Comparison of ENCODE assay signal across 1 cellular context in the genomic region with DNA sequence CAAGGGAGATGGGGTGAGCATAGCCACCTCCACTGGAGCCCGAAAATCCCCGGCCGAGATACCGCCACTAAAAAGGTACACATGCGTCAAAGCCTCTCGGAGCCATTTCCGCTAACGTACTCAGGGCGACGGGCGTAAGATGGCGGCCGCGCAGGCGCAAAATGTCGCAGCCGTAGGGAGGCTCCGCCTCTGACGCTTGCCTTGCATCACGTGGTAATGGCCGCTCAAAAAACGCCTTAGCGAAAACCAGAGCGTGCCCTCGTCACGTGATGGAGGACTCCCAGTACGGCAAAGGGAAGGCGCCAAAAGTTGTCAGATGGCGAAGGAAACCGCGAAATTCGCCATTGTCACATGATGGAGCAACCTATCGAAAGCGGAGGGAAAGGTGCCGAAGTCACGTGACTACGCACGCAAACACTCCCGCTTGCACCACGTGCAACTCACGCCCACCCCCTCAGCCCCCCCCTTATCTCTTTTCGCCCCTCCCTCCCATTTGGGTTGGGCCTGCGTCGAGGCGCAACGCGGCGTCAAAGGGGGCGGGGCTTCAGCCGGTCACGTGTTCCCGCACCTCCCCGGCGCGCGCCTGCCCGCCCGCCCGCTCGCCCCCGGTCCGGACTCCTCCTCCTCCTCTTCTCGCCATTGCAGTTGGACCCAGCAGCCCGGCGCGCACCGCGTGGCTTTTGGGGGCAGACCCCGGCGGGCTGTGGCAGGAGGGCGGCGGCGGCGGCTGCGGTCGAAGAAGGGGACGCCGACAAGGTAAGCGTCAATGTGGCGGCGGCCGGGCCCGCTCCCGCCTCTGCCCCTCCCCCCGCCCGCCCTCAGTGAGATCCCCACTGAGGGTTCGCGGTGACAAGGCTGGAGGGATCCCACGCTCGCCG.
A peak's percentile ranks its signal among the peaks of the same experiment; 100 is the strongest.
TF ChIP-seq lines count a peak whose summit lies in the region.

A gene (plus strand): TSS at position 615 of the 878 bp plus-strand sequence. CDS start 16,260 bp downstream, outside the sequence.

TF ChIP-seq in K562, 482 proteins besides CTCF, POLR2A, EP300 and RAD21 (continued from another document and continues in another):
- TF ChIP-seq, protein P1, sequence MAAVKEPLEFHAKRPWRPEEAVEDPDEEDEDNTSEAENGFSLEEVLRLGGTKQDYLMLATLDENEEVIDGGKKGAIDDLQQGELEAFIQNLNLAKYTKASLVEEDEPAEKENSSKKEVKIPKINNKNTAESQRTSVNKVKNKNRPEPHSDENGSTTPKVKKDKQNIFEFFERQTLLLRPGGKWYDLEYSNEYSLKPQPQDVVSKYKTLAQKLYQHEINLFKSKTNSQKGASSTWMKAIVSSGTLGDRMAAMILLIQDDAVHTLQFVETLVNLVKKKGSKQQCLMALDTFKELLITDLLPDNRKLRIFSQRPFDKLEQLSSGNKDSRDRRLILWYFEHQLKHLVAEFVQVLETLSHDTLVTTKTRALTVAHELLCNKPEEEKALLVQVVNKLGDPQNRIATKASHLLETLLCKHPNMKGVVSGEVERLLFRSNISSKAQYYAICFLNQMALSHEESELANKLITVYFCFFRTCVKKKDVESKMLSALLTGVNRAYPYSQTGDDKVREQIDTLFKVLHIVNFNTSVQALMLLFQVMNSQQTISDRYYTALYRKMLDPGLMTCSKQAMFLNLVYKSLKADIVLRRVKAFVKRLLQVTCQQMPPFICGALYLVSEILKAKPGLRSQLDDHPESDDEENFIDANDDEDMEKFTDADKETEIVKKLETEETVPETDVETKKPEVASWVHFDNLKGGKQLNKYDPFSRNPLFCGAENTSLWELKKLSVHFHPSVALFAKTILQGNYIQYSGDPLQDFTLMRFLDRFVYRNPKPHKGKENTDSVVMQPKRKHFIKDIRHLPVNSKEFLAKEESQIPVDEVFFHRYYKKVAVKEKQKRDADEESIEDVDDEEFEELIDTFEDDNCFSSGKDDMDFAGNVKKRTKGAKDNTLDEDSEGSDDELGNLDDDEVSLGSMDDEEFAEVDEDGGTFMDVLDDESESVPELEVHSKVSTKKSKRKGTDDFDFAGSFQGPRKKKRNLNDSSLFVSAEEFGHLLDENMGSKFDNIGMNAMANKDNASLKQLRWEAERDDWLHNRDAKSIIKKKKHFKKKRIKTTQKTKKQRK (IDR thresholded peaks at IDR 0.05; ENCODE audit: borderline replicate concordance, low read depth, low read length), result no peak
- no peak for TF ChIP-seq NFE2L1 (tag; IDR thresholded peaks at IDR 0.05; ENCODE audit: borderline replicate concordance, low read depth)
- TF ChIP-seq, protein P2, sequence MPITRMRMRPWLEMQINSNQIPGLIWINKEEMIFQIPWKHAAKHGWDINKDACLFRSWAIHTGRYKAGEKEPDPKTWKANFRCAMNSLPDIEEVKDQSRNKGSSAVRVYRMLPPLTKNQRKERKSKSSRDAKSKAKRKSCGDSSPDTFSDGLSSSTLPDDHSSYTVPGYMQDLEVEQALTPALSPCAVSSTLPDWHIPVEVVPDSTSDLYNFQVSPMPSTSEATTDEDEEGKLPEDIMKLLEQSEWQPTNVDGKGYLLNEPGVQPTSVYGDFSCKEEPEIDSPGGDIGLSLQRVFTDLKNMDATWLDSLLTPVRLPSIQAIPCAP (CRISPR knock-in tag; IDR thresholded peaks at IDR 0.05; ENCODE audit: borderline replicate concordance), result peak; percentile 69; the same call in 1 of the 2 replicates
- TF ChIP-seq RBFOX2 (IDR thresholded peaks at IDR 0.05; ENCODE audit: low read depth, low read length), result peak; percentile 92
- TF ChIP-seq MEIS2 (IDR thresholded peaks at IDR 0.05; ENCODE audit: partially characterized antibody), result peak; percentile 80
- TF ChIP-seq ZNF143 (CRISPR knock-in tag; IDR thresholded peaks at IDR 0.05), result no peak
- TF ChIP-seq RHOXF2B (CRISPR knock-in tag; conservative IDR thresholded peaks at IDR 0.05), result 0 out of 2 replicates have a peak, but pooled peaks have one; percentile 27
- TF ChIP-seq ETS2 (tag; IDR thresholded peaks at IDR 0.05; ENCODE audit: borderline replicate concordance, poor library complexity, severe bottlenecking), result no peak
- TF ChIP-seq STAT5B (CRISPR knock-in tag; IDR thresholded peaks at IDR 0.05), result no peak
- TF ChIP-seq CHD2 (IDR thresholded peaks at IDR 0.05; ENCODE audit: low read depth, low read length), result no peak; the same call in 1 of the 2 replicates
- peak; percentile 96 for TF ChIP-seq LCOR (CRISPR knock-in tag; IDR thresholded peaks at IDR 0.05)
- TF ChIP-seq, protein P3, sequence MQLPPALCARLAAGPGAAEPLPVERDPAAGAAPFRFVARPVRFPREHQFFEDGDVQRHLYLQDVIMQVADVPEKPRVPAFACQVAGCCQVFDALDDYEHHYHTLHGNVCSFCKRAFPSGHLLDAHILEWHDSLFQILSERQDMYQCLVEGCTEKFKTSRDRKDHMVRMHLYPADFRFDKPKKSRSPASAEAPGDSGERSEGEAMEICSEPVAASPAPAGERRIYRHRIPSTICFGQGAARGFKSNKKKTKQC (CRISPR knock-in tag; IDR thresholded peaks at IDR 0.05), result peak; percentile 31; the same call in 1 of the 2 replicates
- peak; percentile 69; the same call in 1 of the 2 replicates for TF ChIP-seq OTX1 (CRISPR knock-in tag; IDR thresholded peaks at IDR 0.05)
- TF ChIP-seq POLR3G (IDR thresholded peaks at IDR 0.05; ENCODE audit: extremely low read depth, insufficient read length, insufficient replicate concordance), result no peak
- TF ChIP-seq, protein P4, sequence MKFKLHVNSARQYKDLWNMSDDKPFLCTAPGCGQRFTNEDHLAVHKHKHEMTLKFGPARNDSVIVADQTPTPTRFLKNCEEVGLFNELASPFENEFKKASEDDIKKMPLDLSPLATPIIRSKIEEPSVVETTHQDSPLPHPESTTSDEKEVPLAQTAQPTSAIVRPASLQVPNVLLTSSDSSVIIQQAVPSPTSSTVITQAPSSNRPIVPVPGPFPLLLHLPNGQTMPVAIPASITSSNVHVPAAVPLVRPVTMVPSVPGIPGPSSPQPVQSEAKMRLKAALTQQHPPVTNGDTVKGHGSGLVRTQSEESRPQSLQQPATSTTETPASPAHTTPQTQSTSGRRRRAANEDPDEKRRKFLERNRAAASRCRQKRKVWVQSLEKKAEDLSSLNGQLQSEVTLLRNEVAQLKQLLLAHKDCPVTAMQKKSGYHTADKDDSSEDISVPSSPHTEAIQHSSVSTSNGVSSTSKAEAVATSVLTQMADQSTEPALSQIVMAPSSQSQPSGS (CRISPR knock-in tag; IDR thresholded peaks at IDR 0.05), result no peak
- TF ChIP-seq, protein P5, sequence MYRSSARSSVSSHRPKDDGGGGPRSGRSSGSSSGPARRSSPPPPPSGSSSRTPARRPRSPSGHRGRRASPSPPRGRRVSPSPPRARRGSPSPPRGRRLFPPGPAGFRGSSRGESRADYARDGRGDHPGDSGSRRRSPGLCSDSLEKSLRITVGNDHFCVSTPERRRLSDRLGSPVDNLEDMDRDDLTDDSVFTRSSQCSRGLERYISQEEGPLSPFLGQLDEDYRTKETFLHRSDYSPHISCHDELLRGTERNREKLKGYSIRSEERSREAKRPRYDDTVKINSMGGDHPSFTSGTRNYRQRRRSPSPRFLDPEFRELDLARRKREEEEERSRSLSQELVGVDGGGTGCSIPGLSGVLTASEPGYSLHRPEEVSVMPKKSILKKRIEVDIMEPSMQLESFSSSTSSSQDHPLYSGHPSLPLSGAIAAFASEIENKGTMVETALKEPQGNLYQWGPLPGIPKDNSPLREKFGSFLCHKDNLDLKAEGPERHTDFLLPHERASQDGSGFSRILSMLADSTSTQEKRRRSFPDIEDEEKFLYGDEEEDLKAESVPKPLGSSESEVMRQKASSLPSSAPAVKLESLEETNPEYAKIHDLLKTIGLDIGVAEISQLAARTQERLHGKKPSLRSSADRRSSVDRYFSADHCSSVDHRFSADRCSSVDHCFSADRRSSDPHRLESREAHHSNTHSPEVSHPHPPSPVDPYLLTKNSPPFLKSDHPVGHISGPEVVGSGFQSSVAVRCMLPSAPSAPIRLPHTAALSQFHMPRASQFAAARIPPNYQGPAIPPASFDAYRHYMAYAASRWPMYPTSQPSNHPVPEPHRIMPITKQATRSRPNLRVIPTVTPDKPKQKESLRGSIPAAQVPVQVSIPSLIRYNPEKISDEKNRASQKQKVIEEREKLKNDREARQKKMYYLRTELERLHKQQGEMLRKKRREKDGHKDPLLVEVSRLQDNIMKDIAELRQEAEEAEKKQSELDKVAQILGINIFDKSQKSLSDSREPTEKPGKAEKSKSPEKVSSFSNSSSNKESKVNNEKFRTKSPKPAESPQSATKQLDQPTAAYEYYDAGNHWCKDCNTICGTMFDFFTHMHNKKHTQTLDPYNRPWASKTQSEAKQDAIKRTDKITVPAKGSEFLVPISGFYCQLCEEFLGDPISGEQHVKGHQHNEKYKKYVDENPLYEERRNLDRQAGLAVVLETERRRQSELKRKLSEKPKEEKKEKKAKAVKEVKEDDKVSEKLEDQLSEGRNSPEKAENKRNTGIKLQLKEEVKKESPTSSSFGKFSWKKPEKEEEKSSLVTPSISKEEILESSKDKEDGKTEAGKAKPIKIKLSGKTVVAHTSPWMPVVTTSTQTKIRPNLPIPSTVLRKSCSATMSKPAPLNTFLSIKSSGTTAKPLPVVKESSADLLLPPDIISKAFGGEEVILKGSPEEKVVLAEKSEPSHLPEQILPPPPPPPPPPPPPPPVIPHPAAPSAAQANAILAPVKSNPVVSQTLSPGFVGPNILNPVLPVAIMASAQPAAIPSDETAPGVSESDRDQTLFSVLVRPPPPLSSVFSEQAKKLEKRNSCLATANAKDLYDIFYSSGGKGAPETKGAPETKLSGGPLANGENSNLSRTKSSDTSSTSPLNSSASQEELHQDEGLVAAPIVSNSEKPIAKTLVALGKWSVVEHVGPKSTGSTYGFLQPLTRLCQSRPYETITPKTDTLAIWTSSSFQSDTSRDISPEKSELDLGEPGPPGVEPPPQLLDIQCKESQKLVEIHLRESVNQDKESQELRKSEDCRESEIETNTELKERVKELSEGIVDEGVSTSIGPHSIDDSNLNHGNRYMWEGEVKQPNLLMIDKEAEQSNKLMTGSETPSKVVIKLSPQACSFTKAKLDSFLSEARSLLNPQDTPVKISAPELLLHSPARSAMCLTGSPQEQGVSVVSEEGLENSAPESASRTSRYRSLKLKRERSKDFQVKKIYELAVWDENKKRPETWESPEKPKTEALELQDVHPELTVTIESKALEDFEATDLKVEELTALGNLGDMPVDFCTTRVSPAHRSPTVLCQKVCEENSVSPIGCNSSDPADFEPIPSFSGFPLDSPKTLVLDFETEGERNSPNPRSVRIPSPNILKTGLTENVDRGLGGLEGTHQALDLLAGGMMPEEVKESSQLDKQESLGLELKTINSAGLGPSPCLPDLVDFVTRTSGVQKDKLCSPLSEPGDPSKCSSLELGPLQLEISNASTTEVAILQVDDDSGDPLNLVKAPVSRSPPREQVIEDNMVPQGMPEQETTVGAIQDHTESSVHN (IDR thresholded peaks at IDR 0.05; ENCODE audit: borderline replicate concordance in 1 of 2, low read depth in 1 of 2), result peak in 1 of 2 experiments; percentile 84; a peak in 2 of 4 replicates
- TF ChIP-seq RBM14 (IDR thresholded peaks at IDR 0.05; ENCODE audit: borderline replicate concordance, insufficient read depth, low read depth, low read length), result no peak
- TF ChIP-seq NFYB (IDR thresholded peaks at IDR 0.05; ENCODE audit: extremely low read depth, insufficient read length), result peak; percentile 80
- TF ChIP-seq SIX5 (IDR thresholded peaks at IDR 0.05; ENCODE audit: borderline replicate concordance in 1 of 2, insufficient read depth in 1 of 2, low read depth in 1 of 2, low read length in 2 of 2), result peak; percentile 89 to 93
- peak; percentile 87 for TF ChIP-seq SAP30 (IDR thresholded peaks at IDR 0.05; ENCODE audit: borderline replicate concordance, insufficient read depth, low read depth, low read length, poor library complexity, severe bottlenecking)
- TF ChIP-seq ZNF589 (CRISPR knock-in tag; IDR thresholded peaks at IDR 0.05; ENCODE audit: low read depth), result peak; percentile 94; the same call in 1 of the 2 replicates
- peak; percentile 84 for TF ChIP-seq RBM39 (optimal IDR thresholded peaks at IDR 0.05; ENCODE audit: low read depth, low read length)
- peak; percentile 90; the same call in 1 of the 2 replicates for TF ChIP-seq HIVEP1 (CRISPR knock-in tag; IDR thresholded peaks at IDR 0.05)
- TF ChIP-seq WHSC1 (IDR thresholded peaks at IDR 0.05; ENCODE audit: low read length), result no peak
- TF ChIP-seq RBM17 (IDR thresholded peaks at IDR 0.05; ENCODE audit: borderline replicate concordance, low read depth, low read length), result no peak
- TF ChIP-seq, protein P6, sequence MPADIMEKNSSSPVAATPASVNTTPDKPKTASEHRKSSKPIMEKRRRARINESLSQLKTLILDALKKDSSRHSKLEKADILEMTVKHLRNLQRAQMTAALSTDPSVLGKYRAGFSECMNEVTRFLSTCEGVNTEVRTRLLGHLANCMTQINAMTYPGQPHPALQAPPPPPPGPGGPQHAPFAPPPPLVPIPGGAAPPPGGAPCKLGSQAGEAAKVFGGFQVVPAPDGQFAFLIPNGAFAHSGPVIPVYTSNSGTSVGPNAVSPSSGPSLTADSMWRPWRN (IDR thresholded peaks at IDR 0.05; ENCODE audit: low read depth), result peak; percentile 86
- TF ChIP-seq RBM25 (IDR thresholded peaks at IDR 0.05; ENCODE audit: low read depth, low read length, severe bottlenecking), result no peak
- TF ChIP-seq NFIC (IDR thresholded peaks at IDR 0.05), result peak; percentile 20
- TF ChIP-seq POLR2AphosphoS5 (IDR thresholded peaks at IDR 0.05; ENCODE audit: control insufficient read depth, insufficient read depth, low read depth, low read length), result peak; percentile 82
- peak; percentile 93 for TF ChIP-seq CBFB (CRISPR knock-in tag; IDR thresholded peaks at IDR 0.05)
- TF ChIP-seq NRF1 (conservative IDR thresholded peaks at IDR 0.05 in 1 of 2, IDR thresholded peaks at IDR 0.05 in 1 of 2), result peak; percentile 95 to 96
- no peak for TF ChIP-seq GABPB2 (CRISPR knock-in tag; conservative IDR thresholded peaks at IDR 0.05)
- TF ChIP-seq, protein P7, sequence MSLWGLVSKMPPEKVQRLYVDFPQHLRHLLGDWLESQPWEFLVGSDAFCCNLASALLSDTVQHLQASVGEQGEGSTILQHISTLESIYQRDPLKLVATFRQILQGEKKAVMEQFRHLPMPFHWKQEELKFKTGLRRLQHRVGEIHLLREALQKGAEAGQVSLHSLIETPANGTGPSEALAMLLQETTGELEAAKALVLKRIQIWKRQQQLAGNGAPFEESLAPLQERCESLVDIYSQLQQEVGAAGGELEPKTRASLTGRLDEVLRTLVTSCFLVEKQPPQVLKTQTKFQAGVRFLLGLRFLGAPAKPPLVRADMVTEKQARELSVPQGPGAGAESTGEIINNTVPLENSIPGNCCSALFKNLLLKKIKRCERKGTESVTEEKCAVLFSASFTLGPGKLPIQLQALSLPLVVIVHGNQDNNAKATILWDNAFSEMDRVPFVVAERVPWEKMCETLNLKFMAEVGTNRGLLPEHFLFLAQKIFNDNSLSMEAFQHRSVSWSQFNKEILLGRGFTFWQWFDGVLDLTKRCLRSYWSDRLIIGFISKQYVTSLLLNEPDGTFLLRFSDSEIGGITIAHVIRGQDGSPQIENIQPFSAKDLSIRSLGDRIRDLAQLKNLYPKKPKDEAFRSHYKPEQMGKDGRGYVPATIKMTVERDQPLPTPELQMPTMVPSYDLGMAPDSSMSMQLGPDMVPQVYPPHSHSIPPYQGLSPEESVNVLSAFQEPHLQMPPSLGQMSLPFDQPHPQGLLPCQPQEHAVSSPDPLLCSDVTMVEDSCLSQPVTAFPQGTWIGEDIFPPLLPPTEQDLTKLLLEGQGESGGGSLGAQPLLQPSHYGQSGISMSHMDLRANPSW (CRISPR knock-in tag; IDR thresholded peaks at IDR 0.05), result 0 out of 2 replicates have a peak, but pooled peaks have one; percentile 35
